ENCODE assay signal across 1 cellular context in the genomic region with DNA sequence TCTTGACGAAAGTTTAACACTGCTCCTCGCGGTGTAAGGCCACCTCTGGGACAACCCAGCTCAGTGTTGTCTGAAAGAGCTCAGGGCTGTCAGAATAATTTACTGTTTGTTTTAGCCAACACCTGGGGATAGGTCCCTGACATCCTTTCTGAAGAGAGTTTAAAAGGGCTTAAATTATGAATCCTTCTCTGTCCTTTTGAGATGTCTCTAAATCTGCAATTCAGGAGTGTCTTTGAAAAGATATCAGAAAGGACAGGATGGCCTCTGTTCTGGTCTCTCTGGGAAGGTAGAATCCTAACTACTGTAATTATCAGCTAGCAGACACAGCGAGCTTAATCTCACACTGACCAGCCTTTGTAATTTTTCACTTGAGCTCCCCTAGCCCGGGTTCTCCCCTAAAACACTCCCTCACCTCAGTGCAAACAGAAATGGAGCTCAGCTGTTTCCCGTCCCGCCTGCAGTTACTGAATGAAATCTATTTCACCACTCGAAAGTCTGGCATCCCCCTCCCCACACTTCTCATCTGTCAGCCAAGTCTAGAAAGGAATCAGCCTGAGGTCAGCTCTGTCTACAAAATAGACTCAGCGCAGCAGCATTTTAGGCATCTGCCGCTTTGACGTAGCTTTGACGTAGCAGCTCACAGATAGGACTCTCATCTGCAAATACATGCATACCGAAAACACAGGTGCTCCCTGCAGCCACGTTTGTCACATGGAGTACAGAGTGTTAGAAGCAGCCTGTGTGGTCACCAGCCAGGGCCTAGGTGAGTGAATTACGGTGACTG.
TF ChIP-seq lines count a peak whose summit lies in the region.

No MANE protein-coding gene starts in this region.

TF ChIP-seq in K562, 482 proteins besides CTCF, POLR2A, EP300 and RAD21 (continued from another document and continues in another):
- TF ChIP-seq CBFB (CRISPR knock-in tag; IDR thresholded peaks at IDR 0.05) (no peak), CREM (IDR thresholded peaks at IDR 0.05; ENCODE audit: low read depth) (peak; percentile 72; the same call in 1 of the 2 replicates), MTA3 (IDR thresholded peaks at IDR 0.05; ENCODE audit: borderline replicate concordance) (peak; percentile 72), ILK (tag; IDR thresholded peaks at IDR 0.05; ENCODE audit: borderline replicate concordance, low read depth) (no peak), CCAR2 (IDR thresholded peaks at IDR 0.05; ENCODE audit: low read depth, low read length) (no peak), ZKSCAN8 (CRISPR knock-in tag; IDR thresholded peaks at IDR 0.05) (no peak; the same call in 1 of the 2 replicates), CREB1 (IDR thresholded peaks at IDR 0.05) (peak; percentile 81), CREB1 (CRISPR knock-in tag; IDR thresholded peaks at IDR 0.05) (no peak), ZFPM2 (CRISPR knock-in tag; IDR thresholded peaks at IDR 0.05) (no peak), ZFX (CRISPR knock-in tag; IDR thresholded peaks at IDR 0.05) (peak; percentile 41), POLR2AphosphoS5 (IDR thresholded peaks at IDR 0.05; ENCODE audit: control insufficient read depth, insufficient read depth, low read depth, low read length) (peak; percentile 90), GTF2E2 (tag; IDR thresholded peaks at IDR 0.05) (no peak), MEF2D (tag; conservative IDR thresholded peaks at IDR 0.05; ENCODE audit: low read depth) (no peak), RBM39 (optimal IDR thresholded peaks at IDR 0.05; ENCODE audit: low read depth, low read length) (no peak), PURB (CRISPR knock-in tag; IDR thresholded peaks at IDR 0.05; ENCODE audit: low read depth) (no peak), ZNF263 (CRISPR knock-in tag; IDR thresholded peaks at IDR 0.05; ENCODE audit: borderline replicate concordance) (no peak), CAMTA2 (CRISPR knock-in tag; conservative IDR thresholded peaks at IDR 0.05) (no peak), POLR3A (IDR thresholded peaks at IDR 0.05; ENCODE audit: borderline replicate concordance, extremely low read depth, insufficient read depth, insufficient read length) (no peak), POLR2AphosphoS2 (IDR thresholded peaks at IDR 0.05; ENCODE audit: low read length) (no peak), ZNF561 (CRISPR knock-in tag; conservative IDR thresholded peaks at IDR 0.05) (no peak), GABPB2 (CRISPR knock-in tag; conservative IDR thresholded peaks at IDR 0.05) (no peak; the same call in 1 of the 2 replicates), HLTF (IDR thresholded peaks at IDR 0.05) (peak; percentile 7; the same call in 1 of the 2 replicates), SIX5 (IDR thresholded peaks at IDR 0.05; ENCODE audit: borderline replicate concordance in 1 of 2, insufficient read depth in 1 of 2, low read depth in 1 of 2, low read length in 2 of 2) (no peak), DPF2 (IDR thresholded peaks at IDR 0.05) (peak; percentile 93), L3MBTL2 (IDR thresholded peaks at IDR 0.05) (peak; percentile 37; the same call in 1 of the 2 replicates), ETS2 (tag; IDR thresholded peaks at IDR 0.05; ENCODE audit: borderline replicate concordance, poor library complexity, severe bottlenecking) (no peak), ZNF133 (CRISPR knock-in tag; IDR thresholded peaks at IDR 0.05) (no peak), NUFIP1 (IDR thresholded peaks at IDR 0.05; ENCODE audit: partially characterized antibody) (no peak), NRF1 (conservative IDR thresholded peaks at IDR 0.05 in 1 of 2, IDR thresholded peaks at IDR 0.05 in 1 of 2) (no peak), KDM5B (IDR thresholded peaks at IDR 0.05; ENCODE audit: insufficient replicate concordance, low read depth, low read length) (no peak), ZFP30 (CRISPR knock-in tag; IDR thresholded peaks at IDR 0.05; ENCODE audit: borderline replicate concordance) (no peak), ZNF232 (CRISPR knock-in tag; IDR thresholded peaks at IDR 0.05) (no peak), BHLHE40 (IDR thresholded peaks at IDR 0.05; ENCODE audit: low read length) (no peak), MAFF (IDR thresholded peaks at IDR 0.05; ENCODE audit: low read length) (no peak)
- TF ChIP-seq, protein P1, sequence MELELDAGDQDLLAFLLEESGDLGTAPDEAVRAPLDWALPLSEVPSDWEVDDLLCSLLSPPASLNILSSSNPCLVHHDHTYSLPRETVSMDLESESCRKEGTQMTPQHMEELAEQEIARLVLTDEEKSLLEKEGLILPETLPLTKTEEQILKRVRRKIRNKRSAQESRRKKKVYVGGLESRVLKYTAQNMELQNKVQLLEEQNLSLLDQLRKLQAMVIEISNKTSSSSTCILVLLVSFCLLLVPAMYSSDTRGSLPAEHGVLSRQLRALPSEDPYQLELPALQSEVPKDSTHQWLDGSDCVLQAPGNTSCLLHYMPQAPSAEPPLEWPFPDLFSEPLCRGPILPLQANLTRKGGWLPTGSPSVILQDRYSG (tag; conservative IDR thresholded peaks at IDR 0.05; ENCODE audit: low read depth): 0 out of 2 replicates have a peak, but pooled peaks have one; percentile 53
- TF ChIP-seq, protein P2, sequence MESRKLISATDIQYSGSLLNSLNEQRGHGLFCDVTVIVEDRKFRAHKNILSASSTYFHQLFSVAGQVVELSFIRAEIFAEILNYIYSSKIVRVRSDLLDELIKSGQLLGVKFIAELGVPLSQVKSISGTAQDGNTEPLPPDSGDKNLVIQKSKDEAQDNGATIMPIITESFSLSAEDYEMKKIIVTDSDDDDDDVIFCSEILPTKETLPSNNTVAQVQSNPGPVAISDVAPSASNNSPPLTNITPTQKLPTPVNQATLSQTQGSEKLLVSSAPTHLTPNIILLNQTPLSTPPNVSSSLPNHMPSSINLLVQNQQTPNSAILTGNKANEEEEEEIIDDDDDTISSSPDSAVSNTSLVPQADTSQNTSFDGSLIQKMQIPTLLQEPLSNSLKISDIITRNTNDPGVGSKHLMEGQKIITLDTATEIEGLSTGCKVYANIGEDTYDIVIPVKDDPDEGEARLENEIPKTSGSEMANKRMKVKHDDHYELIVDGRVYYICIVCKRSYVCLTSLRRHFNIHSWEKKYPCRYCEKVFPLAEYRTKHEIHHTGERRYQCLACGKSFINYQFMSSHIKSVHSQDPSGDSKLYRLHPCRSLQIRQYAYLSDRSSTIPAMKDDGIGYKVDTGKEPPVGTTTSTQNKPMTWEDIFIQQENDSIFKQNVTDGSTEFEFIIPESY (CRISPR knock-in tag; IDR thresholded peaks at IDR 0.05): peak; percentile 80
- TF ChIP-seq, protein P3, sequence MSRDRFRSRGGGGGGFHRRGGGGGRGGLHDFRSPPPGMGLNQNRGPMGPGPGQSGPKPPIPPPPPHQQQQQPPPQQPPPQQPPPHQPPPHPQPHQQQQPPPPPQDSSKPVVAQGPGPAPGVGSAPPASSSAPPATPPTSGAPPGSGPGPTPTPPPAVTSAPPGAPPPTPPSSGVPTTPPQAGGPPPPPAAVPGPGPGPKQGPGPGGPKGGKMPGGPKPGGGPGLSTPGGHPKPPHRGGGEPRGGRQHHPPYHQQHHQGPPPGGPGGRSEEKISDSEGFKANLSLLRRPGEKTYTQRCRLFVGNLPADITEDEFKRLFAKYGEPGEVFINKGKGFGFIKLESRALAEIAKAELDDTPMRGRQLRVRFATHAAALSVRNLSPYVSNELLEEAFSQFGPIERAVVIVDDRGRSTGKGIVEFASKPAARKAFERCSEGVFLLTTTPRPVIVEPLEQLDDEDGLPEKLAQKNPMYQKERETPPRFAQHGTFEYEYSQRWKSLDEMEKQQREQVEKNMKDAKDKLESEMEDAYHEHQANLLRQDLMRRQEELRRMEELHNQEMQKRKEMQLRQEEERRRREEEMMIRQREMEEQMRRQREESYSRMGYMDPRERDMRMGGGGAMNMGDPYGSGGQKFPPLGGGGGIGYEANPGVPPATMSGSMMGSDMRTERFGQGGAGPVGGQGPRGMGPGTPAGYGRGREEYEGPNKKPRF (IDR thresholded peaks at IDR 0.05; ENCODE audit: low read depth, low read length): no peak
- TF ChIP-seq, protein P4, sequence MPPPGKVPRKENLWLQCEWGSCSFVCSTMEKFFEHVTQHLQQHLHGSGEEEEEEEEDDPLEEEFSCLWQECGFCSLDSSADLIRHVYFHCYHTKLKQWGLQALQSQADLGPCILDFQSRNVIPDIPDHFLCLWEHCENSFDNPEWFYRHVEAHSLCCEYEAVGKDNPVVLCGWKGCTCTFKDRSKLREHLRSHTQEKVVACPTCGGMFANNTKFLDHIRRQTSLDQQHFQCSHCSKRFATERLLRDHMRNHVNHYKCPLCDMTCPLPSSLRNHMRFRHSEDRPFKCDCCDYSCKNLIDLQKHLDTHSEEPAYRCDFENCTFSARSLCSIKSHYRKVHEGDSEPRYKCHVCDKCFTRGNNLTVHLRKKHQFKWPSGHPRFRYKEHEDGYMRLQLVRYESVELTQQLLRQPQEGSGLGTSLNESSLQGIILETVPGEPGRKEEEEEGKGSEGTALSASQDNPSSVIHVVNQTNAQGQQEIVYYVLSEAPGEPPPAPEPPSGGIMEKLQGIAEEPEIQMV (tag; conservative IDR thresholded peaks at IDR 0.05; ENCODE audit: low read depth): no peak
- TF ChIP-seq, protein P5, sequence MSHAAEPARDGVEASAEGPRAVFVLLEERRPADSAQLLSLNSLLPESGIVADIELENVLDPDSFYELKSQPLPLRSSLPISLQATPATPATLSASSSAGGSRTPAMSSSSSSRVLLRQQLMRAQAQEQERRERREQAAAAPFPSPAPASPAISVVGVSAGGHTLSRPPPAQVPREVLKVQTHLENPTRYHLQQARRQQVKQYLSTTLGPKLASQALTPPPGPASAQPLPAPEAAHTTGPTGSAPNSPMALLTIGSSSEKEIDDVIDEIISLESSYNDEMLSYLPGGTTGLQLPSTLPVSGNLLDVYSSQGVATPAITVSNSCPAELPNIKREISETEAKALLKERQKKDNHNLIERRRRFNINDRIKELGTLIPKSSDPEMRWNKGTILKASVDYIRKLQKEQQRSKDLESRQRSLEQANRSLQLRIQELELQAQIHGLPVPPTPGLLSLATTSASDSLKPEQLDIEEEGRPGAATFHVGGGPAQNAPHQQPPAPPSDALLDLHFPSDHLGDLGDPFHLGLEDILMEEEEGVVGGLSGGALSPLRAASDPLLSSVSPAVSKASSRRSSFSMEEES (CRISPR knock-in tag; IDR thresholded peaks at IDR 0.05): no peak; the same call in 1 of the 2 replicates
- TF ChIP-seq, protein P6, sequence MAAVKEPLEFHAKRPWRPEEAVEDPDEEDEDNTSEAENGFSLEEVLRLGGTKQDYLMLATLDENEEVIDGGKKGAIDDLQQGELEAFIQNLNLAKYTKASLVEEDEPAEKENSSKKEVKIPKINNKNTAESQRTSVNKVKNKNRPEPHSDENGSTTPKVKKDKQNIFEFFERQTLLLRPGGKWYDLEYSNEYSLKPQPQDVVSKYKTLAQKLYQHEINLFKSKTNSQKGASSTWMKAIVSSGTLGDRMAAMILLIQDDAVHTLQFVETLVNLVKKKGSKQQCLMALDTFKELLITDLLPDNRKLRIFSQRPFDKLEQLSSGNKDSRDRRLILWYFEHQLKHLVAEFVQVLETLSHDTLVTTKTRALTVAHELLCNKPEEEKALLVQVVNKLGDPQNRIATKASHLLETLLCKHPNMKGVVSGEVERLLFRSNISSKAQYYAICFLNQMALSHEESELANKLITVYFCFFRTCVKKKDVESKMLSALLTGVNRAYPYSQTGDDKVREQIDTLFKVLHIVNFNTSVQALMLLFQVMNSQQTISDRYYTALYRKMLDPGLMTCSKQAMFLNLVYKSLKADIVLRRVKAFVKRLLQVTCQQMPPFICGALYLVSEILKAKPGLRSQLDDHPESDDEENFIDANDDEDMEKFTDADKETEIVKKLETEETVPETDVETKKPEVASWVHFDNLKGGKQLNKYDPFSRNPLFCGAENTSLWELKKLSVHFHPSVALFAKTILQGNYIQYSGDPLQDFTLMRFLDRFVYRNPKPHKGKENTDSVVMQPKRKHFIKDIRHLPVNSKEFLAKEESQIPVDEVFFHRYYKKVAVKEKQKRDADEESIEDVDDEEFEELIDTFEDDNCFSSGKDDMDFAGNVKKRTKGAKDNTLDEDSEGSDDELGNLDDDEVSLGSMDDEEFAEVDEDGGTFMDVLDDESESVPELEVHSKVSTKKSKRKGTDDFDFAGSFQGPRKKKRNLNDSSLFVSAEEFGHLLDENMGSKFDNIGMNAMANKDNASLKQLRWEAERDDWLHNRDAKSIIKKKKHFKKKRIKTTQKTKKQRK (IDR thresholded peaks at IDR 0.05; ENCODE audit: borderline replicate concordance, low read depth, low read length): no peak
- TF ChIP-seq, protein P7, sequence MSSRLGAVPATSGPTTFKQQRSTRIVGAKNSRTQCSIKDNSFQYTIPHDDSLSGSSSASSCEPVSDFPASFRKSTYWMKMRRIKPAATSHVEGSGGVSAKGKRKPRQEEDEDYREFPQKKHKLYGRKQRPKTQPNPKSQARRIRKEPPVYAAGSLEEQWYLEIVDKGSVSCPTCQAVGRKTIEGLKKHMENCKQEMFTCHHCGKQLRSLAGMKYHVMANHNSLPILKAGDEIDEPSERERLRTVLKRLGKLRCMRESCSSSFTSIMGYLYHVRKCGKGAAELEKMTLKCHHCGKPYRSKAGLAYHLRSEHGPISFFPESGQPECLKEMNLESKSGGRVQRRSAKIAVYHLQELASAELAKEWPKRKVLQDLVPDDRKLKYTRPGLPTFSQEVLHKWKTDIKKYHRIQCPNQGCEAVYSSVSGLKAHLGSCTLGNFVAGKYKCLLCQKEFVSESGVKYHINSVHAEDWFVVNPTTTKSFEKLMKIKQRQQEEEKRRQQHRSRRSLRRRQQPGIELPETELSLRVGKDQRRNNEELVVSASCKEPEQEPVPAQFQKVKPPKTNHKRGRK (tag; IDR thresholded peaks at IDR 0.05): no peak
- TF ChIP-seq, protein P8, sequence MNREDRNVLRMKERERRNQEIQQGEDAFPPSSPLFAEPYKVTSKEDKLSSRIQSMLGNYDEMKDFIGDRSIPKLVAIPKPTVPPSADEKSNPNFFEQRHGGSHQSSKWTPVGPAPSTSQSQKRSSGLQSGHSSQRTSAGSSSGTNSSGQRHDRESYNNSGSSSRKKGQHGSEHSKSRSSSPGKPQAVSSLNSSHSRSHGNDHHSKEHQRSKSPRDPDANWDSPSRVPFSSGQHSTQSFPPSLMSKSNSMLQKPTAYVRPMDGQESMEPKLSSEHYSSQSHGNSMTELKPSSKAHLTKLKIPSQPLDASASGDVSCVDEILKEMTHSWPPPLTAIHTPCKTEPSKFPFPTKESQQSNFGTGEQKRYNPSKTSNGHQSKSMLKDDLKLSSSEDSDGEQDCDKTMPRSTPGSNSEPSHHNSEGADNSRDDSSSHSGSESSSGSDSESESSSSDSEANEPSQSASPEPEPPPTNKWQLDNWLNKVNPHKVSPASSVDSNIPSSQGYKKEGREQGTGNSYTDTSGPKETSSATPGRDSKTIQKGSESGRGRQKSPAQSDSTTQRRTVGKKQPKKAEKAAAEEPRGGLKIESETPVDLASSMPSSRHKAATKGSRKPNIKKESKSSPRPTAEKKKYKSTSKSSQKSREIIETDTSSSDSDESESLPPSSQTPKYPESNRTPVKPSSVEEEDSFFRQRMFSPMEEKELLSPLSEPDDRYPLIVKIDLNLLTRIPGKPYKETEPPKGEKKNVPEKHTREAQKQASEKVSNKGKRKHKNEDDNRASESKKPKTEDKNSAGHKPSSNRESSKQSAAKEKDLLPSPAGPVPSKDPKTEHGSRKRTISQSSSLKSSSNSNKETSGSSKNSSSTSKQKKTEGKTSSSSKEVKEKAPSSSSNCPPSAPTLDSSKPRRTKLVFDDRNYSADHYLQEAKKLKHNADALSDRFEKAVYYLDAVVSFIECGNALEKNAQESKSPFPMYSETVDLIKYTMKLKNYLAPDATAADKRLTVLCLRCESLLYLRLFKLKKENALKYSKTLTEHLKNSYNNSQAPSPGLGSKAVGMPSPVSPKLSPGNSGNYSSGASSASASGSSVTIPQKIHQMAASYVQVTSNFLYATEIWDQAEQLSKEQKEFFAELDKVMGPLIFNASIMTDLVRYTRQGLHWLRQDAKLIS (CRISPR knock-in tag; IDR thresholded peaks at IDR 0.05): no peak
